In the genomic region with DNA sequence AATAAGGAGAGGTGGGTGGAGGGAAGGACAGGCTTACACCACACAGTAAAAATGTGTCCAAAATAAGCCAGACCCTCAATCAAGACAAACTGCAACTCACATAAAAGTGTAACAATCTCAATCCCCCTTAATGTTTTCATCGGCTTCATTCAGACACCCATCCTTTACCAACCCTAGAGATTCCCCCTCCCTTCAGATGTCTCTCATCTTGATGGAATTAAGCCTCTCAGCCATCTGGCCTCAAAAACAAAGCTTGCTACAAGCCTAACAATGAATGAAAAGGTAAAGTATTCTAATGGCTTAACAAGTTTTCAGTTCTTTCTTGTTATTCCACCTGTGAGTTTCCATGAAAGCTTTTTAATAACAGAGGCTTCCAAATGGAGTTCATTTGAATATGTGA, we compare ENCODE assay signal across 18 cellular contexts. TPM values are rescaled to one million over a fixed set of nuclear protein-coding genes. Genes with fewer than 3 reads are reported as not detected.
A peak's percentile ranks its signal among the peaks of the same experiment; 100 is the strongest.
DNase-seq lines count a peak whose midpoint lies in the region; ATAC-seq and TF ChIP-seq lines count a peak whose summit lies in the region.
"Had no signal": no experiment of that assay in that cellular context is flagged by ENCODE, and none has a peak within 500 bp of the region (broad histone marks: within the 10 kb centered on the region; RNA-seq: fewer than 3 reads in every experiment).

No MANE protein-coding gene starts in this region.

- peaks cover 32% of the 10 kb centered on the region for H3K4me1 ChIP-seq in Panc1 (ENCODE audit: control insufficient read depth, insufficient read depth, low read length)
- H3K4me1 ChIP-seq in aorta (ENCODE audit: control insufficient read depth in 1 of 2, insufficient read depth in 2 of 2, low read length in 2 of 2) = no peaks in the 10 kb centered on the region

- BruUV-seq in Panc1 (replicated peaks; lab: Mats Ljungman, UMichigan) = no TSS peak

- H3K27me3 ChIP-seq in Panc1 (ENCODE audit: control insufficient read depth, insufficient read depth, low read length) (no peaks in the 10 kb centered on the region), aorta (ENCODE audit: control insufficient read depth in 1 of 2, insufficient read depth in 2 of 2, low read length in 1 of 2) (no peaks in the 10 kb centered on the region)
- H3K27me3 ChIP-seq: BLaER1 had no signal

- no peak for ATAC-seq in Panc1
- ATAC-seq in aorta (ENCODE audit: low FRiP score) = no peak
- no peak for ATAC-seq in GM19397 (IDR thresholded peaks at IDR 0.05; ENCODE audit: unreplicated experiment)
- ATAC-seq: CD8-positive, alpha-beta T cell had no signal

- H3K36me3 ChIP-seq in Panc1 (ENCODE audit: control insufficient read depth, insufficient read depth, low read length) (peaks cover 6% of the 10 kb centered on the region), aorta (ENCODE audit: control insufficient read depth in 1 of 2, insufficient read depth in 2 of 2, low read length in 1 of 2) (peaks cover 0 to 4% of the 10 kb centered on the region in 2 donors)

- CTCF ChIA-PET in Panc1 (lab: Charles Lee) = no interaction called here

- in situ Hi-C loops in Panc1 (cut with HindIII; ENCODE audit: low pct_unique_long_range_greater_than_20kb, low sequenced_read_pairs) = no loop called here

- POLR2A ChIA-PET in Panc1 (lab: Charles Lee) = interaction anchor here (0.5 kb wide), 1 partner anchor 222 kb away, joined by 5 read pairs; no protein-coding TSS in a partner anchor

- WGBS in aorta, 2 donors = 0% methylated on average over 1 of the region's 1 CpG

- H3K27ac ChIP-seq in Panc1 (ENCODE audit: low read length) = peak overlapping the region; percentile 25; the same call in 1 of the 2 replicates
- no peak overlapping the region for H3K27ac ChIP-seq in aorta (ENCODE audit: low read depth in 1 of 2, low read length in 2 of 2)
- H3K27ac ChIP-seq: 22Rv1, BLaER1, C4-2B had no signal

- intact Hi-C loops in Panc1 (cut with micrococcal nuclease; ENCODE audit: unreplicated experiment) = no loop called here
- intact Hi-C loops in aorta (cut with DNase I) = loop anchor here in 1 of 2 donors (5.0 kb wide), 1 partner anchor 87 kb away; the partner anchor contains the start of gene SOCS6

- H3K4me3 ChIP-seq in Panc1 (ENCODE audit: low read depth in 2 of 2, low read length in 2 of 2) (no peak overlapping the region), aorta (ENCODE audit: low read length in 2 of 2) (no peak overlapping the region)
- H3K4me3 ChIP-seq: BLaER1, HAP-1 had no signal

- TF ChIP-seq CTCF in Panc1 (IDR thresholded peaks at IDR 0.05) = no peak

- peak; percentile 63 for DNase-seq in D341Med (ENCODE audit: low spot score)
- peak; percentile 29 for DNase-seq in NCI-H524 treated with DMSO at 0.1 percent for 48 hours (lab: John Stamatoyannopoulos, UW)
- no peak for DNase-seq in Panc1 (ENCODE audit: low read depth, low spot score)
- no peak for DNase-seq in aorta
- DNase-seq in nucleus accumbens (lab: John Stamatoyannopoulos, UW) = no peak
- DNase-seq: Caco-2; CD4-positive, CD25-positive, alpha-beta regulatory T cell; CD8-positive, alpha-beta T cell; DMS53; DMS79 treated with DMSO at 0.1 percent for 48 hours; GF-D8; GOT3; HFFc6 had no signal

- H3K9me3 ChIP-seq in Panc1 (ENCODE audit: control insufficient read depth, insufficient read depth, low read depth, low read length) (no peaks in the 10 kb centered on the region), aorta (ENCODE audit: control insufficient read depth, low read length) (no peaks in the 10 kb centered on the region)
- H3K9me3 ChIP-seq: BLaER1, Caco-2, HAP-1 had no signal

RNA-seq across cellular contexts. Expression of gene RTTN, which starts 5.2 kb away (rescaled TPM):
- total RNA-seq in Panc1 (2021; ENCODE audit: unreplicated experiment) (16.9 TPM), aorta (10 to 100 TPM; 16.5 to 17.5 TPM)
- 3.6 TPM for polyA plus RNA-seq in Panc1 (2012; ENCODE audit: insufficient read length)
- 1 to 10 TPM; 2.1 to 7.1 TPM for polyA plus RNA-seq in aorta

Comparison
In these comparisons a context has a peak if more than half of its experiments do, and no peak if none do; other contexts are left out.
1. DNase-seq: peak in D341Med (single experiment) and NCI-H524 treated with DMSO at 0.1 percent for 48 hours (single experiment); none in Panc1 (single experiment), aorta (0 of 2) and nucleus accumbens (0 of 56).